ENCODE assay signal across 1 cellular context in the genomic region with DNA sequence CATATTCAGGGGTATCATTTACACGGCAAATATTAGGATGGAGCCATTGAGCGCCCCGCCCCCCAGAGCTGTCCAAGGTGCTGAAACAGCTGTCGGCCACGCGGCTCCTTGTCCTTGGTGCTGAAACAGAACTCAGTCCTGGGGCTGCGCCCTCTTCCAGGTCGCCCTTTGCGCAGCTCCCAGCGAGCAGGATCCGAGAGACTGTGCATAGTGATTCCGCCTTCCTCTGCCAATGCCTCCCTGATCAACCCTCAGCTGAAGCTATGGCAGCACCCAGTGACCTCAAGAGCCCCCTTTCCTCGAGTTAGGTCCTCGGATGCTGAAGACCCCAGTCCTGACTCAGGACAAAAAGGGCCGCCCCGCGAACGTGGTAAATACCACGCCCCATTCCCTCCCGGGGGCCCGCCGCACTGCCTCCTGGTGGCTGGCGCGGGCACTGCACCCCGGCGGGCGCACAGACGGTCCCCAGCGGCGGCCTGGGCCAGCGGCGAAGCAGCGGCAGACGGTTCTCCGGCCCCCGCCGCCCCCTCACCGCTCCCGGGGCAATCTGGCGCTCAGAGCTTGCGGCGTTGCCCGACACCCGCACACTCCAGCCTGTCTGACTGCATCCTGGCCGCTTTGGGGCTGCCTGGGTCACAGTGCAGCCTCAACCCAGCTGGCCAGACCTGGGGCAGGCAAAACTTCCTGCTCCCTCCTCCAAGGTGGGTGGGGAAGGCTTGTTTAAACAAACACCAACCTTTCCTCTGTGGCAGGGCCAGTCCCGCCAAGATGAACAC.
TF ChIP-seq lines count a peak whose summit lies in the region.

No MANE protein-coding gene starts in this region.

TF ChIP-seq in HepG2, 621 proteins besides CTCF, POLR2A, EP300 and RAD21 (continued from another document and continues in another):
- TF ChIP-seq ZNF629 (CRISPR knock-in tag; conservative IDR thresholded peaks at IDR 0.05) (peak; percentile 77), NFIC (IDR thresholded peaks at IDR 0.05; ENCODE audit: low read length) (no peak), ZNF510 (CRISPR knock-in tag; IDR thresholded peaks at IDR 0.05; ENCODE audit: low read depth) (peak; percentile 100), PREB (CRISPR knock-in tag; IDR thresholded peaks at IDR 0.05) (peak; percentile 99), EED (CRISPR knock-in tag; IDR thresholded peaks at IDR 0.05) (peak; percentile 100), KLF16 (CRISPR knock-in tag; IDR thresholded peaks at IDR 0.05) (peak; percentile 96 to 100), MYNN (CRISPR knock-in tag; IDR thresholded peaks at IDR 0.05; ENCODE audit: low read depth) (peak; percentile 99), MYC (CRISPR knock-in tag; IDR thresholded peaks at IDR 0.05; ENCODE audit: borderline replicate concordance) (peak; percentile 96), ZNF292 (CRISPR knock-in tag; IDR thresholded peaks at IDR 0.05; ENCODE audit: borderline replicate concordance, low read depth) (peak; percentile 90; the same call in 1 of the 2 replicates), ZNF33B (CRISPR knock-in tag; IDR thresholded peaks at IDR 0.05) (peak; percentile 100), ZMYM2 (CRISPR knock-in tag; IDR thresholded peaks at IDR 0.05) (peak; percentile 92), U2AF2 (IDR thresholded peaks at IDR 0.05; ENCODE audit: low read depth, low read length) (no peak), MTERF4 (CRISPR knock-in tag; IDR thresholded peaks at IDR 0.05) (peak; percentile 100), EEA1 (CRISPR knock-in tag; IDR thresholded peaks at IDR 0.05; ENCODE audit: borderline replicate concordance) (peak; percentile 100), ZNF513 (CRISPR knock-in tag; conservative IDR thresholded peaks at IDR 0.05) (no peak), HOMEZ (CRISPR knock-in tag; IDR thresholded peaks at IDR 0.05; ENCODE audit: low read depth) (peak; percentile 99), KDM5B (CRISPR knock-in tag; IDR thresholded peaks at IDR 0.05; ENCODE audit: borderline replicate concordance) (peak; percentile 100), NFE2L2 (IDR thresholded peaks at IDR 0.05; ENCODE audit: low read length) (0 out of 2 replicates have a peak, but pooled peaks have one; percentile 1), ZSCAN21 (CRISPR knock-in tag; IDR thresholded peaks at IDR 0.05; ENCODE audit: borderline replicate concordance) (peak; percentile 100), ELF4 (CRISPR knock-in tag; IDR thresholded peaks at IDR 0.05; ENCODE audit: borderline replicate concordance) (peak; percentile 100), FOXM1 (CRISPR knock-in tag; IDR thresholded peaks at IDR 0.05) (peak; percentile 99), ZNF460 (CRISPR knock-in tag; IDR thresholded peaks at IDR 0.05; ENCODE audit: borderline replicate concordance) (peak; percentile 61; the same call in 1 of the 2 replicates), HMG20B (CRISPR knock-in tag; conservative IDR thresholded peaks at IDR 0.05) (peak; percentile 99), SP140L (CRISPR knock-in tag; IDR thresholded peaks at IDR 0.05; ENCODE audit: borderline replicate concordance) (peak; percentile 100), FOSL1 (CRISPR knock-in tag; IDR thresholded peaks at IDR 0.05; ENCODE audit: borderline replicate concordance) (peak; percentile 91), REXO4 (CRISPR knock-in tag; IDR thresholded peaks at IDR 0.05; ENCODE audit: borderline replicate concordance) (peak; percentile 99; the same call in 1 of the 2 replicates), NFRKB (IDR thresholded peaks at IDR 0.05) (no peak), MEIS1 (CRISPR knock-in tag; IDR thresholded peaks at IDR 0.05; ENCODE audit: borderline replicate concordance) (peak; percentile 100), ZNF136 (CRISPR knock-in tag; IDR thresholded peaks at IDR 0.05; ENCODE audit: low read depth) (peak; percentile 100), MEIS2 (CRISPR knock-in tag; IDR thresholded peaks at IDR 0.05) (peak; percentile 100), ZNF598 (CRISPR knock-in tag; IDR thresholded peaks at IDR 0.05; ENCODE audit: borderline replicate concordance) (peak; percentile 100), ZNF558 (CRISPR knock-in tag; IDR thresholded peaks at IDR 0.05; ENCODE audit: borderline replicate concordance) (peak; percentile 100), ARHGAP35 (CRISPR knock-in tag; IDR thresholded peaks at IDR 0.05; ENCODE audit: borderline replicate concordance) (peak; percentile 100), TMF1 (CRISPR knock-in tag; IDR thresholded peaks at IDR 0.05; ENCODE audit: low read depth) (peak; percentile 100), KAT8 (CRISPR knock-in tag; IDR thresholded peaks at IDR 0.05) (peak; percentile 96), MEF2D (CRISPR knock-in tag; IDR thresholded peaks at IDR 0.05) (peak; percentile 99), AGO2 (optimal IDR thresholded peaks at IDR 0.05; ENCODE audit: low read depth, low read length) (no peak), FOXK2 (IDR thresholded peaks at IDR 0.05) (no peak), THYN1 (CRISPR knock-in tag; IDR thresholded peaks at IDR 0.05; ENCODE audit: borderline replicate concordance, low read depth) (peak; percentile 100), ZNF747 (CRISPR knock-in tag; IDR thresholded peaks at IDR 0.05; ENCODE audit: borderline replicate concordance) (peak; percentile 100), ZBTB34 (CRISPR knock-in tag; IDR thresholded peaks at IDR 0.05) (peak; percentile 97), MIER2 (CRISPR knock-in tag; IDR thresholded peaks at IDR 0.05) (peak; percentile 100), ZFX (CRISPR knock-in tag; IDR thresholded peaks at IDR 0.05; ENCODE audit: low read depth) (peak; percentile 66), ZNF850 (CRISPR knock-in tag; conservative IDR thresholded peaks at IDR 0.05) (peak; percentile 97), PITX1 (CRISPR knock-in tag; IDR thresholded peaks at IDR 0.05) (peak; percentile 99), RBM22 (optimal IDR thresholded peaks at IDR 0.05; ENCODE audit: low read length) (no peak)
- TF ChIP-seq, protein P1, sequence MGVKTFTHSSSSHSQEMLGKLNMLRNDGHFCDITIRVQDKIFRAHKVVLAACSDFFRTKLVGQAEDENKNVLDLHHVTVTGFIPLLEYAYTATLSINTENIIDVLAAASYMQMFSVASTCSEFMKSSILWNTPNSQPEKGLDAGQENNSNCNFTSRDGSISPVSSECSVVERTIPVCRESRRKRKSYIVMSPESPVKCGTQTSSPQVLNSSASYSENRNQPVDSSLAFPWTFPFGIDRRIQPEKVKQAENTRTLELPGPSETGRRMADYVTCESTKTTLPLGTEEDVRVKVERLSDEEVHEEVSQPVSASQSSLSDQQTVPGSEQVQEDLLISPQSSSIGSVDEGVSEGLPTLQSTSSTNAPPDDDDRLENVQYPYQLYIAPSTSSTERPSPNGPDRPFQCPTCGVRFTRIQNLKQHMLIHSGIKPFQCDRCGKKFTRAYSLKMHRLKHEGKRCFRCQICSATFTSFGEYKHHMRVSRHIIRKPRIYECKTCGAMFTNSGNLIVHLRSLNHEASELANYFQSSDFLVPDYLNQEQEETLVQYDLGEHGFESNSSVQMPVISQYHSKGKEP (CRISPR knock-in tag; IDR thresholded peaks at IDR 0.05), result peak; percentile 100
- TF ChIP-seq, protein P2, sequence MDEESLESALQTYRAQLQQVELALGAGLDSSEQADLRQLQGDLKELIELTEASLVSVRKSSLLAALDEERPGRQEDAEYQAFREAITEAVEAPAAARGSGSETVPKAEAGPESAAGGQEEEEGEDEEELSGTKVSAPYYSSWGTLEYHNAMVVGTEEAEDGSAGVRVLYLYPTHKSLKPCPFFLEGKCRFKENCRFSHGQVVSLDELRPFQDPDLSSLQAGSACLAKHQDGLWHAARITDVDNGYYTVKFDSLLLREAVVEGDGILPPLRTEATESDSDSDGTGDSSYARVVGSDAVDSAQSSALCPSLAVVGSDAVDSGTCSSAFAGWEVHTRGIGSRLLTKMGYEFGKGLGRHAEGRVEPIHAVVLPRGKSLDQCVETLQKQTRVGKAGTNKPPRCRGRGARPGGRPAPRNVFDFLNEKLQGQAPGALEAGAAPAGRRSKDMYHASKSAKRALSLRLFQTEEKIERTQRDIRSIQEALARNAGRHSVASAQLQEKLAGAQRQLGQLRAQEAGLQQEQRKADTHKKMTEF (CRISPR knock-in tag; IDR thresholded peaks at IDR 0.05), result peak; percentile 100
- TF ChIP-seq, protein P3, sequence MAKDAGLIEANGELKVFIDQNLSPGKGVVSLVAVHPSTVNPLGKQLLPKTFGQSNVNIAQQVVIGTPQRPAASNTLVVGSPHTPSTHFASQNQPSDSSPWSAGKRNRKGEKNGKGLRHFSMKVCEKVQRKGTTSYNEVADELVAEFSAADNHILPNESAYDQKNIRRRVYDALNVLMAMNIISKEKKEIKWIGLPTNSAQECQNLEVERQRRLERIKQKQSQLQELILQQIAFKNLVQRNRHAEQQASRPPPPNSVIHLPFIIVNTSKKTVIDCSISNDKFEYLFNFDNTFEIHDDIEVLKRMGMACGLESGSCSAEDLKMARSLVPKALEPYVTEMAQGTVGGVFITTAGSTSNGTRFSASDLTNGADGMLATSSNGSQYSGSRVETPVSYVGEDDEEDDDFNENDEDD (CRISPR knock-in tag; IDR thresholded peaks at IDR 0.05; ENCODE audit: borderline replicate concordance), result peak; percentile 89; the same call in 1 of the 2 replicates
- TF ChIP-seq, protein P4, sequence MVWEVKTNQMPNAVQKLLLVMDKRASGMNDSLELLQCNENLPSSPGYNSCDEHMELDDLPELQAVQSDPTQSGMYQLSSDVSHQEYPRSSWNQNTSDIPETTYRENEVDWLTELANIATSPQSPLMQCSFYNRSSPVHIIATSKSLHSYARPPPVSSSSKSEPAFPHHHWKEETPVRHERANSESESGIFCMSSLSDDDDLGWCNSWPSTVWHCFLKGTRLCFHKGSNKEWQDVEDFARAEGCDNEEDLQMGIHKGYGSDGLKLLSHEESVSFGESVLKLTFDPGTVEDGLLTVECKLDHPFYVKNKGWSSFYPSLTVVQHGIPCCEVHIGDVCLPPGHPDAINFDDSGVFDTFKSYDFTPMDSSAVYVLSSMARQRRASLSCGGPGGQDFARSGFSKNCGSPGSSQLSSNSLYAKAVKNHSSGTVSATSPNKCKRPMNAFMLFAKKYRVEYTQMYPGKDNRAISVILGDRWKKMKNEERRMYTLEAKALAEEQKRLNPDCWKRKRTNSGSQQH (CRISPR knock-in tag; IDR thresholded peaks at IDR 0.05; ENCODE audit: low read depth), result peak; percentile 100
- TF ChIP-seq, protein P5, sequence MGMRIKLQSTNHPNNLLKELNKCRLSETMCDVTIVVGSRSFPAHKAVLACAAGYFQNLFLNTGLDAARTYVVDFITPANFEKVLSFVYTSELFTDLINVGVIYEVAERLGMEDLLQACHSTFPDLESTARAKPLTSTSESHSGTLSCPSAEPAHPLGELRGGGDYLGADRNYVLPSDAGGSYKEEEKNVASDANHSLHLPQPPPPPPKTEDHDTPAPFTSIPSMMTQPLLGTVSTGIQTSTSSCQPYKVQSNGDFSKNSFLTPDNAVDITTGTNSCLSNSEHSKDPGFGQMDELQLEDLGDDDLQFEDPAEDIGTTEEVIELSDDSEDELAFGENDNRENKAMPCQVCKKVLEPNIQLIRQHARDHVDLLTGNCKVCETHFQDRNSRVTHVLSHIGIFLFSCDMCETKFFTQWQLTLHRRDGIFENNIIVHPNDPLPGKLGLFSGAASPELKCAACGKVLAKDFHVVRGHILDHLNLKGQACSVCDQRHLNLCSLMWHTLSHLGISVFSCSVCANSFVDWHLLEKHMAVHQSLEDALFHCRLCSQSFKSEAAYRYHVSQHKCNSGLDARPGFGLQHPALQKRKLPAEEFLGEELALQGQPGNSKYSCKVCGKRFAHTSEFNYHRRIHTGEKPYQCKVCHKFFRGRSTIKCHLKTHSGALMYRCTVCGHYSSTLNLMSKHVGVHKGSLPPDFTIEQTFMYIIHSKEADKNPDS (CRISPR knock-in tag; IDR thresholded peaks at IDR 0.05), result peak; percentile 98
